ENCODE assay signal across 10 cellular contexts in genomic region chr19:39825093-39825463, GRCh38. TPM values are rescaled to one million over a fixed set of nuclear protein-coding genes. Genes with fewer than 3 reads are reported as not detected.
DNase-seq lines count a peak whose midpoint lies in the region; ATAC-seq, FAIRE-seq and TF ChIP-seq lines count a peak whose summit lies in the region.
"Had no signal": no experiment of that assay in that cellular context is flagged by ENCODE, and none has a peak within 500 bp of the region (broad histone marks: within the 10 kb centered on the region; RNA-seq: fewer than 3 reads in every experiment).

No MANE protein-coding gene starts in this region.

- peaks cover 22 to 35% of the 10 kb centered on the region in 2 donors for H3K36me3 Mint-ChIP-seq in CD4-positive, alpha-beta memory T cell

- intact Hi-C loops in CD4-positive, alpha-beta memory T cell (cut with micrococcal nuclease) = loop anchor here (2.0 kb wide), 2 partner anchors 32 to 146 kb away; partner anchors contain the start of gene PSMC4
- intact Hi-C loops in sciatic nerve (cut with DNase I) = no loop called here
- intact Hi-C loops in kidney (cut with DNase I) = no loop called here

- CTCF ChIA-PET in CD4-positive, alpha-beta memory T cell (lab: Charles Lee; ENCODE audit: partially characterized antibody) = interaction anchor here (0.8 to 2.0 kb wide), 3 partner anchors 9 to 146 kb away, joined by 3 to 7 read pairs (median 4); partner anchors contain the start of genes DYRK1B and PSMC4

- no peak for FAIRE-seq in kidney (lab: Jason Lieb, UNC)
- FAIRE-seq: K562 had no signal

- H3K9me3 Mint-ChIP-seq in CD4-positive, alpha-beta memory T cell = no peaks in the 10 kb centered on the region

- no peak for TF ChIP-seq CTCF in right atrium auricular region (IDR thresholded peaks at IDR 0.05)
- no peak for TF ChIP-seq CTCF in kidney (IDR thresholded peaks at IDR 0.05; ENCODE audit: borderline replicate concordance, extremely low read depth, insufficient read depth)

- H3K27me3 ChIP-seq in CD4-positive, alpha-beta memory T cell (ENCODE audit: insufficient read depth, low read length) = no peaks in the 10 kb centered on the region
- H3K27me3 ChIP-seq in SJCRH30 (no peaks in the 10 kb centered on the region), right atrium auricular region (no peaks in the 10 kb centered on the region)

- H3K27me3 Mint-ChIP-seq in CD4-positive, alpha-beta memory T cell = no peaks in the 10 kb centered on the region

- H3K27ac ChIP-seq in CD4-positive, alpha-beta memory T cell (ENCODE audit: low read depth, low read length) = peak overlapping the region; percentile 60
- peak overlapping the region; percentile 48 for H3K27ac ChIP-seq in SJCRH30
- peak overlapping the region; percentile 35 to 78 for H3K27ac ChIP-seq in right atrium auricular region
- H3K27ac ChIP-seq in kidney (ENCODE audit: low read depth in 2 of 2, low read length in 2 of 2) = no peak overlapping the region

- peak overlapping the region in 1 of 7 donors; percentile 25 for H3K27ac Mint-ChIP-seq in CD4-positive, alpha-beta memory T cell

- DNase-seq in CD4-positive, alpha-beta memory T cell = no peak
- DNase-seq in SJCRH30 (no peak), right atrium auricular region (ENCODE audit: low spot score) (no peak), sciatic nerve (ENCODE audit: low spot score) (peak; percentile 55), kidney (no peak), NCI-H510A treated with DMSO at 0.1 percent for 48 hours (lab: John Stamatoyannopoulos, UW) (no peak), pons (ENCODE audit: low spot score) (no peak)

- H3K4me3 ChIP-seq in CD4-positive, alpha-beta memory T cell (ENCODE audit: low read length in 2 of 2) = peak overlapping the region in 1 of 2 donors; percentile 85
- peak overlapping the region; percentile 48 for H3K4me3 ChIP-seq in SJCRH30
- H3K4me3 ChIP-seq in right atrium auricular region = peak overlapping the region in 1 of 2 donors; percentile 89
- no peak overlapping the region for H3K4me3 ChIP-seq in kidney (ENCODE audit: low read length in 2 of 2)
- H3K4me3 ChIP-seq: K562 had no signal

- peaks cover 16% of the 10 kb centered on the region for H3K36me3 ChIP-seq in CD4-positive, alpha-beta memory T cell (ENCODE audit: insufficient read depth, low read length)
- H3K36me3 ChIP-seq in SJCRH30 = peaks cover 36% of the 10 kb centered on the region
- peaks cover 45% of the 10 kb centered on the region for H3K36me3 ChIP-seq in right atrium auricular region
- H3K36me3 ChIP-seq in kidney (ENCODE audit: control insufficient read depth in 1 of 2, insufficient read depth in 2 of 2, low read length in 2 of 2) = peaks cover 14 to 35% of the 10 kb centered on the region in 2 donors

- peak; percentile 4 for ATAC-seq in sciatic nerve
- ATAC-seq in HG03521 (IDR thresholded peaks at IDR 0.05; ENCODE audit: unreplicated experiment) = no peak

- no peaks in the 10 kb centered on the region for H3K9me3 ChIP-seq in CD4-positive, alpha-beta memory T cell (ENCODE audit: control insufficient read depth in 1 of 2, low read length in 2 of 2)
- H3K9me3 ChIP-seq in SJCRH30 (replicated peaks) (no peaks in the 10 kb centered on the region), right atrium auricular region (no peaks in the 10 kb centered on the region), kidney (ENCODE audit: control insufficient read depth in 1 of 2, low read length in 2 of 2) (no peaks in the 10 kb centered on the region)

- POLR2A ChIA-PET in CD4-positive, alpha-beta memory T cell (lab: Charles Lee; ENCODE audit: partially characterized antibody) = interaction anchor here (0.8 to 2.5 kb wide), 4 partner anchors 8 to 145 kb away, joined by 3 to 46 read pairs (median 6); partner anchors contain the start of genes DYRK1B and FBL

- H3K4me1 Mint-ChIP-seq in CD4-positive, alpha-beta memory T cell = peaks cover 6 to 16% (median 8%) of the 10 kb centered on the region in 4 donors

- H3K4me1 ChIP-seq in CD4-positive, alpha-beta memory T cell (ENCODE audit: insufficient read depth, low read length) = peaks cover 24% of the 10 kb centered on the region
- H3K4me1 ChIP-seq in SJCRH30 = peaks cover 2% of the 10 kb centered on the region; the same call in 1 of the 2 replicates
- peaks cover 0 to 16% of the 10 kb centered on the region in 2 donors for H3K4me1 ChIP-seq in right atrium auricular region
- peaks cover 5 to 8% of the 10 kb centered on the region in 2 donors for H3K4me1 ChIP-seq in kidney (ENCODE audit: control insufficient read depth in 1 of 2, insufficient read depth in 1 of 2, low read depth in 1 of 2, low read length in 2 of 2)

- no peak overlapping the region for H3K4me3 Mint-ChIP-seq in CD4-positive, alpha-beta memory T cell

- H3K9ac ChIP-seq in kidney (ENCODE audit: low read length in 2 of 2) = peak overlapping the region in 1 of 2 donors; percentile 37

RNA-seq across cellular contexts. Expression of gene DYRK1B, which starts 8.9 kb away (rescaled TPM):
- 10 to 100 TPM; 28.4 to 30.9 TPM for total RNA-seq in CD4-positive, alpha-beta memory T cell
- 10 to 100 TPM in 1 of 2 donors, 1 to 10 TPM in 1; 7.0 to 15.0 TPM for polyA plus RNA-seq in CD4-positive, alpha-beta memory T cell
- 14.4 and 15.2 TPM in 2 replicates for total RNA-seq in SJCRH30 (2014; rRNA removed; shearing (Covaris generic))
- total RNA-seq in right atrium auricular region (10 to 100 TPM; 11.1 to 14.5 TPM), sciatic nerve (18.3 TPM), kidney (28.9 TPM)
- polyA plus RNA-seq in kidney (ENCODE audit: insufficient read depth, low read depth, low replicate concordance) = 18.9 TPM

RNA-seq across cellular contexts. Expression of gene FBL, which starts 21.1 kb away (rescaled TPM):
- 100 to 1,000 TPM; 282 to 295 TPM for total RNA-seq in CD4-positive, alpha-beta memory T cell
- polyA plus RNA-seq in CD4-positive, alpha-beta memory T cell = 100 to 1,000 TPM; 173 to 174 TPM
- total RNA-seq in SJCRH30 (2014; rRNA removed; shearing (Covaris generic)) = 569 and 597 TPM in 2 replicates
- total RNA-seq in right atrium auricular region = 10 to 100 TPM; 63.7 to 88.5 TPM
- total RNA-seq in sciatic nerve = 132 TPM
- total RNA-seq in kidney = 165 TPM
- 155 TPM for polyA plus RNA-seq in kidney (ENCODE audit: insufficient read depth, low read depth, low replicate concordance)

RNA-seq across cellular contexts. Expression of gene LEUTX, which starts 46.4 kb away (rescaled TPM):
- not detected for total RNA-seq in CD4-positive, alpha-beta memory T cell
- polyA plus RNA-seq in CD4-positive, alpha-beta memory T cell = not detected
- total RNA-seq in SJCRH30 (2014; rRNA removed; shearing (Covaris generic)) = not detected in 2 replicates
- not detected for total RNA-seq in right atrium auricular region
- total RNA-seq in sciatic nerve = not detected
- total RNA-seq in kidney = not detected
- polyA plus RNA-seq in kidney (ENCODE audit: insufficient read depth, low read depth, low replicate concordance) = not detected
- total RNA-seq: chondrocyte, K562 had no signal
- polyA plus RNA-seq: K562 had no signal

Comparison
In these comparisons a context has a peak if more than half of its experiments do, and no peak if none do; other contexts are left out.
1. H3K27ac ChIP-seq: peak in CD4-positive, alpha-beta memory T cell (single experiment), SJCRH30 (single experiment) and right atrium auricular region (2 of 2); none in kidney (0 of 2).